Comparison of ENCODE assay signal across 9 cellular contexts in the genomic region with DNA sequence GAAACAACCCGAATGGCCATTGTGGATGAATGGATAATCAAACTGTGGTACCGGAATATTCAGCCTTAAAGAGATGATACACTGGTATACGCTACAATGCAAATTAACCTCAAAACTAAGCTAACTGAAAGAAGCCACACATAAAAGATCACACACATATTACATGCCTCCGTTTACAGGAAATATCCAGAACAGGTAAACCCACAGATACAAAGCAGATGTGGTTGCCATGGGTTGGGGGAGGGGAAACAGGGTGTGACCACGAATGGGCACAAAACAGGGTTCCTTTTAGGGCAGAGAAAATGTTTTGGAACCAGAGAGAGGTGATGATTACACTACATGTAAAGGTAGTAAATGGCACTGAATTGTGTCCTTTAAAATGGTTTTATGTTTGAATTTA. TPM values are rescaled to one million over a fixed set of nuclear protein-coding genes. Genes with fewer than 3 reads are reported as not detected.
DNase-seq lines count a peak whose midpoint lies in the region; ATAC-seq and TF ChIP-seq lines count a peak whose summit lies in the region.
"Had no signal": no experiment of that assay in that cellular context is flagged by ENCODE, and none has a peak within 500 bp of the region (broad histone marks: within the 10 kb centered on the region; RNA-seq: fewer than 3 reads in every experiment).

No MANE protein-coding gene starts in this region.

- no peaks in the 10 kb centered on the region for H3K27me3 Mint-ChIP-seq in T-helper 2 cell treated with Interferon-gamma antibody and Interleukin-4, amounts not matched to agents 5 μg/mL and 100 μg/mL, for 36 hours (ENCODE audit: low read depth)
- no peaks in the 10 kb centered on the region for H3K27me3 Mint-ChIP-seq in mesothelial cell of epicardium (ENCODE audit: low read depth)

- H3K4me1 ChIP-seq in thoracic aorta (ENCODE audit: control insufficient read depth in 1 of 2, low read depth in 2 of 2) = peaks cover 46 to 75% of the 10 kb centered on the region in 2 donors

- peak overlapping the region; percentile 69 to 89 for H3K27ac ChIP-seq in thoracic aorta

- DNase-seq in T-helper 2 cell treated with Interferon-gamma antibody and Interleukin-4, amounts not matched to agents 5 μg/mL and 100 μg/mL, for 36 hours (ENCODE audit: low spot score) = no peak
- peak; percentile 29 to 54 for DNase-seq in activated T-helper 1 cell treated with anti-CD3 and anti-CD28 coated beads, Interleukin-2, amount 50 U/mL, for 16 hours (ENCODE audit: low read depth in 1 of 2, low spot score in 1 of 2)
- DNase-seq in mesothelial cell of epicardium (ENCODE audit: low spot score in 2 of 2, unreplicated experiment in 2 of 2) (no peak), thoracic aorta (ENCODE audit: low spot score) (no peak), HCEC 1CT (no peak), DMS79 treated with DMSO at 0.1 percent for 48 hours (lab: John Stamatoyannopoulos, UW) (no peak), posterior vena cava (ENCODE audit: low spot score) (no peak)
- DNase-seq: NCI-H2081 had no signal

- H3K4me3 Mint-ChIP-seq in T-helper 2 cell treated with Interferon-gamma antibody and Interleukin-4, amounts not matched to agents 5 μg/mL and 100 μg/mL, for 36 hours = peak overlapping the region; percentile 79
- H3K4me3 Mint-ChIP-seq in mesothelial cell of epicardium = no peak overlapping the region

- H3K4me3 ChIP-seq in thoracic aorta = no peak overlapping the region

- H3K27me3 ChIP-seq in thoracic aorta (replicated peaks; ENCODE audit: insufficient read depth) = no peaks in the 10 kb centered on the region
- H3K27me3 ChIP-seq: neutrophil had no signal

- intact Hi-C loops in posterior vena cava (cut with DNase I) = no loop called here

- peak overlapping the region; percentile 97 for H3K27ac Mint-ChIP-seq in T-helper 2 cell treated with Interferon-gamma antibody and Interleukin-4, amounts not matched to agents 5 μg/mL and 100 μg/mL, for 36 hours
- peak overlapping the region; percentile 86 for H3K27ac Mint-ChIP-seq in mesothelial cell of epicardium

- peaks cover 77% of the 10 kb centered on the region for H3K4me1 Mint-ChIP-seq in T-helper 2 cell treated with Interferon-gamma antibody and Interleukin-4, amounts not matched to agents 5 μg/mL and 100 μg/mL, for 36 hours (ENCODE audit: low read depth)
- peaks cover 67% of the 10 kb centered on the region for H3K4me1 Mint-ChIP-seq in mesothelial cell of epicardium

- H3K36me3 Mint-ChIP-seq in T-helper 2 cell treated with Interferon-gamma antibody and Interleukin-4, amounts not matched to agents 5 μg/mL and 100 μg/mL, for 36 hours (ENCODE audit: low read depth) = peaks cover 58% of the 10 kb centered on the region
- H3K36me3 Mint-ChIP-seq in mesothelial cell of epicardium = peaks cover 5% of the 10 kb centered on the region

- no peaks in the 10 kb centered on the region for H3K9me3 Mint-ChIP-seq in T-helper 2 cell treated with Interferon-gamma antibody and Interleukin-4, amounts not matched to agents 5 μg/mL and 100 μg/mL, for 36 hours
- no peaks in the 10 kb centered on the region for H3K9me3 Mint-ChIP-seq in mesothelial cell of epicardium

- ATAC-seq in thoracic aorta (ENCODE audit: insufficient number of reproducible peaks, low FRiP score, low read depth) = no peak

- H3K9me3 ChIP-seq in thoracic aorta = no peaks in the 10 kb centered on the region
- H3K9me3 ChIP-seq: neutrophil had no signal

- TF ChIP-seq CTCF in mesothelial cell of epicardium (IDR thresholded peaks at IDR 0.05; ENCODE audit: unreplicated experiment) = no peak
- TF ChIP-seq CTCF in thoracic aorta (IDR thresholded peaks at IDR 0.05) = no peak

- H3K36me3 ChIP-seq in thoracic aorta = peaks cover 5% of the 10 kb centered on the region
- H3K36me3 ChIP-seq: neutrophil had no signal

RNA-seq across cellular contexts. Expression of a gene that starts 16.6 kb away (rescaled TPM):
- total RNA-seq in mesothelial cell of epicardium (36.5 to 37.1 TPM (median 36.7 TPM) in 3 replicates), thoracic aorta (100 to 1,000 TPM; 196 to 218 TPM), posterior vena cava (100 to 1,000 TPM; 145 to 181 TPM)

RNA-seq across cellular contexts. Expression of a gene that starts 43.7 kb away (rescaled TPM):
- total RNA-seq in mesothelial cell of epicardium (31.1 to 36.2 TPM (median 36.0 TPM) in 3 replicates), thoracic aorta (10 to 100 TPM; 17.1 to 34.0 TPM), posterior vena cava (10 to 100 TPM; 21.7 to 29.9 TPM)

Comparison
In these comparisons a context has a peak if more than half of its experiments do, and no peak if none do; other contexts are left out.
1. DNase-seq: peak in activated T-helper 1 cell treated with anti-CD3 and anti-CD28 coated beads, Interleukin-2, amount 50 U/mL, for 16 hours (2 of 2); none in T-helper 2 cell treated with Interferon-gamma antibody and Interleukin-4, amounts not matched to agents 5 μg/mL and 100 μg/mL, for 36 hours (single experiment), mesothelial cell of epicardium (0 of 2), thoracic aorta (single experiment), HCEC 1CT (single experiment), DMS79 treated with DMSO at 0.1 percent for 48 hours (single experiment) and posterior vena cava (single experiment).